Comparison of ENCODE assay signal across 8 cellular contexts in genomic region chr17:7394452-7395191, GRCh38. TPM values are rescaled to one million over a fixed set of nuclear protein-coding genes. Genes with fewer than 3 reads are reported as not detected.
DNase-seq lines count a peak whose midpoint lies in the region; ATAC-seq and TF ChIP-seq lines count a peak whose summit lies in the region.

Gene PLSCR3, minus strand, starts transcription at chr17:7394525. Its CDS starts 415 bp downstream, at chr17:7394110.

- peak; percentile 72 for ATAC-seq in HG03342 (IDR thresholded peaks at IDR 0.05; ENCODE audit: unreplicated experiment)

- in situ Hi-C loops in GM18951 (cut with MboI; ENCODE audit: low sequenced_read_pairs, unreplicated experiment), result no loop called here

- DNase-seq in AML-193 (lab: John Stamatoyannopoulos, UW) (peak; percentile 42 to 53), NCI-H82 (lab: John Stamatoyannopoulos, UW) (peak; percentile 91), lung microvascular endothelial cell (ENCODE audit: low read depth in 2 of 2) (peak; percentile 78 to 87)
- DNase-seq in activated CD8-positive, alpha-beta memory T cell treated with anti-CD3 and anti-CD28 coated beads for 1 hour (ENCODE audit: extremely low read depth in 1 of 2, low read depth in 1 of 2), result peak; percentile 29 to 77
- DNase-seq in effector CD4-positive, alpha-beta T cell, result peak; percentile 75
- peak; percentile 61 to 87 (median 75) for DNase-seq in stimulated activated CD4-positive, alpha-beta T cell treated with anti-CD3 and anti-CD28 coated beads, TNF-alpha, amount 100 ng/mL, for 24 hours (ENCODE audit: low read depth in 3 of 3)

- TF ChIP-seq POLR2A in GM18951 (IDR thresholded peaks at IDR 0.05; ENCODE audit: extremely low read depth, insufficient read depth, insufficient read length), result peak; percentile 90

RNA-seq across cellular contexts. Expression of gene PLSCR3, which starts in this region (rescaled TPM):
- 15.0 and 19.4 TPM in 2 replicates for total RNA-seq in lung microvascular endothelial cell

Comparison
In these comparisons a context has a peak if more than half of its experiments do, and no peak if none do; other contexts are left out.
1. Peak in every context shown above with its lines: DNase-seq and ATAC-seq.